Comparison of ENCODE assay signal across 1 cellular context in genomic region chr3:146252445-146252844, GRCh38. TPM values are rescaled to one million over a fixed set of nuclear protein-coding genes. Genes with fewer than 3 reads are reported as not detected.
"Had no signal": no experiment of that assay in that cellular context is flagged by ENCODE, and none has a peak within 500 bp of the region (broad histone marks: within the 10 kb centered on the region; RNA-seq: fewer than 3 reads in every experiment).

No MANE protein-coding gene starts in this region.

RNA-seq across cellular contexts. Expression of gene PLSCR4, which starts 1.5 kb away (rescaled TPM):
- total RNA-seq: activated T-helper 1 cell treated with anti-CD3 and anti-CD28 coated beads, Interleukin-12 subunit alpha, Interleukin-12 subunit beta, Interleukin-2, Interleukin-4 antibody, amounts not matched to agents 30 ng/mL and 10 ng/mL and 1 ng/mL, durations not matched to agents 14 hours and 24 hours and 36 hours had no signal
